10 cellular contexts compared by ENCODE assay signal in the genomic region with DNA sequence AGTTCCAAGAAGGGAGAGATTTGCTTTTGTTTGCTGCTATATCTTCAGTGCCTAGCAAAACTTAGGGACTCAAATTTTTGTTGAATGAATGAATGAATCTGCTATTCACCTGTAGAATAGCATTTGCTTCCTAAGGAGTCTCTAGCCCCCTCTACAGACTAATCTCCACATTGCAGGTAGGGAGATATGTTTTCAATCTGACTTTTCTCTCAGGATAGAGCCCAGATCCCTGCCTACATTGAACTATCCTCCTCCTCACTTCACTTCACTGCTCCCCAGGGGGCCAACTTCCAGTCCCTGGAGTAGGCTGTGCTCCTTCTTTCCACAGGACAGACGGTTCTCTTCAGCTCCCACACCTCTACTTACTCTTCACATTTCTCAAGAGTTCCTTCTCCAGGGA.
A peak's percentile ranks its signal among the peaks of the same experiment; 100 is the strongest.
DNase-seq lines count a peak whose midpoint lies in the region; ATAC-seq, FAIRE-seq and TF ChIP-seq lines count a peak whose summit lies in the region.
"Had no signal": no experiment of that assay in that cellular context is flagged by ENCODE, and none has a peak within 500 bp of the region (broad histone marks: within the 10 kb centered on the region; RNA-seq: fewer than 3 reads in every experiment).

No MANE protein-coding gene starts in this region.

- H3K4me3 Mint-ChIP-seq in astrocyte (ENCODE audit: unreplicated experiment) = no peak overlapping the region
- no peak overlapping the region for H3K4me3 Mint-ChIP-seq in naive thymus-derived CD8-positive, alpha-beta T cell
- H3K4me3 Mint-ChIP-seq: IgD-negative memory B cell had no signal

- peaks cover 2% of the 10 kb centered on the region for H3K27me3 Mint-ChIP-seq in astrocyte (ENCODE audit: low read depth, unreplicated experiment)
- H3K27me3 Mint-ChIP-seq in naive thymus-derived CD8-positive, alpha-beta T cell = peaks cover 0 to 3% (median 0%) of the 10 kb centered on the region in 5 donors

- H3K27me3 ChIP-seq in GM06990 (replicated peaks; ENCODE audit: control insufficient read depth, insufficient read depth, low read length) (no peaks in the 10 kb centered on the region; the same call in 1 of the 2 replicates), astrocyte (ENCODE audit: insufficient read depth, low read length) (no peaks in the 10 kb centered on the region)

- no peak overlapping the region for H2AFZ ChIP-seq in astrocyte (ENCODE audit: low read depth, low read length)

- TF ChIP-seq CTCF in GM06990 (IDR thresholded peaks at IDR 0.05; ENCODE audit: insufficient read depth, low read length, poor library complexity, severe bottlenecking) = peak; percentile 50
- peak; percentile 29 for TF ChIP-seq CTCF in astrocyte (IDR thresholded peaks at IDR 0.05; ENCODE audit: insufficient read depth, low read depth, low read length)

- H4K20me1 ChIP-seq in astrocyte (ENCODE audit: insufficient read depth, low read length) = no peaks in the 10 kb centered on the region

- no peaks in the 10 kb centered on the region for H3K79me2 ChIP-seq in astrocyte (ENCODE audit: insufficient read depth, low read length)

- H3K9me3 ChIP-seq in astrocyte (ENCODE audit: insufficient read depth, low read depth, low read length) = no peaks in the 10 kb centered on the region

- H3K9ac ChIP-seq in astrocyte (ENCODE audit: low read length) = no peak overlapping the region

- H3K36me3 Mint-ChIP-seq in astrocyte (ENCODE audit: low read depth, unreplicated experiment) = no peaks in the 10 kb centered on the region
- H3K36me3 Mint-ChIP-seq in naive thymus-derived CD8-positive, alpha-beta T cell = peaks cover 0 to 2% (median 0%) of the 10 kb centered on the region in 3 donors
- H3K36me3 Mint-ChIP-seq: IgD-negative memory B cell had no signal

- peaks cover 8% of the 10 kb centered on the region for H3K4me1 Mint-ChIP-seq in astrocyte (ENCODE audit: low read depth, unreplicated experiment)
- no peaks in the 10 kb centered on the region for H3K4me1 Mint-ChIP-seq in naive thymus-derived CD8-positive, alpha-beta T cell

- peaks cover 6% of the 10 kb centered on the region for H3K4me1 ChIP-seq in astrocyte (ENCODE audit: insufficient read depth, low read length)

- POLR2A ChIA-PET in naive thymus-derived CD8-positive, alpha-beta T cell (lab: Charles Lee) = no interaction called here

- DNase-seq in GM06990 (ENCODE audit: extremely low read depth, insufficient read length) (no peak), astrocyte (ENCODE audit: low read depth) (no peak), medulla oblongata (ENCODE audit: extremely low spot score) (peak; percentile 13), DMS79 (lab: John Stamatoyannopoulos, UW) (no peak), DMS114 treated with DMSO at 0.1 percent for 48 hours (lab: John Stamatoyannopoulos, UW; ENCODE audit: unreplicated experiment) (no peak), AG08395 (ENCODE audit: low spot score) (no peak)
- DNase-seq in naive thymus-derived CD8-positive, alpha-beta T cell = no peak
- DNase-seq: caudate nucleus had no signal

- no peaks in the 10 kb centered on the region for H3K9me3 Mint-ChIP-seq in astrocyte (ENCODE audit: unreplicated experiment)
- peaks cover 3 to 19% (median 15%) of the 10 kb centered on the region in 9 donors for H3K9me3 Mint-ChIP-seq in naive thymus-derived CD8-positive, alpha-beta T cell

- H3K27ac Mint-ChIP-seq in astrocyte (ENCODE audit: unreplicated experiment) = no peak overlapping the region
- H3K27ac Mint-ChIP-seq in naive thymus-derived CD8-positive, alpha-beta T cell = peak overlapping the region in 1 of 10 donors; percentile 24
- H3K27ac Mint-ChIP-seq: IgD-negative memory B cell had no signal

- H3K4me3 ChIP-seq in GM06990 (replicated peaks; ENCODE audit: low read depth, low read length) (no peak overlapping the region), astrocyte (ENCODE audit: insufficient read depth, low read depth, low read length) (no peak overlapping the region)

- H3K27ac ChIP-seq in astrocyte (ENCODE audit: low read depth, low read length) = no peak overlapping the region

- peak; percentile 55 for ATAC-seq in HG03103 (IDR thresholded peaks at IDR 0.05; ENCODE audit: low read depth, unreplicated experiment)
- no peak for ATAC-seq in naive thymus-derived CD8-positive, alpha-beta T cell

- H3K4me2 ChIP-seq in astrocyte (ENCODE audit: low read length) = no peak overlapping the region

- H3K36me3 ChIP-seq in GM06990 (ENCODE audit: control insufficient read depth, insufficient read depth, low read length) = no peaks in the 10 kb centered on the region
- no peaks in the 10 kb centered on the region for H3K36me3 ChIP-seq in astrocyte (ENCODE audit: insufficient read depth, low read length)

- no peak for FAIRE-seq in astrocyte (lab: Jason Lieb, UNC)
